Comparison of ENCODE assay signal across 15 cellular contexts in genomic region chr12:125633686-125634085, GRCh38.
"Had no signal": no experiment of that assay in that cellular context is flagged by ENCODE, and none has a peak within 500 bp of the region (broad histone marks: within the 10 kb centered on the region; RNA-seq: fewer than 3 reads in every experiment).

No MANE protein-coding gene starts in this region.

- H3K36me3 Mint-ChIP-seq: activated naive CD8-positive, alpha-beta T cell treated with anti-CD3 and anti-CD28 coated beads, Interleukin-2, amount 10 ng/mL, durations not matched to agents 7 days and 5 days had no signal

- H3K4me3 ChIP-seq: right atrium auricular region, skin epidermis, transverse colon had no signal

- H3K9me3 ChIP-seq: transverse colon had no signal

- H3K27me3 ChIP-seq: brain microvascular endothelial cell, right atrium auricular region, transverse colon had no signal

- H3K4me1 ChIP-seq: right atrium auricular region, transverse colon had no signal

- H3K4me1 Mint-ChIP-seq: activated CD4-positive, alpha-beta T cell treated with anti-CD3 and anti-CD28 coated beads, Interleukin-2, amount 10 ng/mL, durations not matched to agents 24 days and 14 days; activated naive CD8-positive, alpha-beta T cell treated with anti-CD3 and anti-CD28 coated beads, Interleukin-2, amount 10 ng/mL, durations not matched to agents 7 days and 5 days; natural killer cell had no signal

- H3K27me3 Mint-ChIP-seq: activated CD4-positive, alpha-beta T cell treated with anti-CD3 and anti-CD28 coated beads, Interleukin-2, amount 10 ng/mL, durations not matched to agents 24 days and 14 days; activated naive CD8-positive, alpha-beta T cell treated with anti-CD3 and anti-CD28 coated beads, Interleukin-2, amount 10 ng/mL, durations not matched to agents 7 days and 5 days had no signal

- H3K36me3 ChIP-seq: brain microvascular endothelial cell, right atrium auricular region, transverse colon had no signal

- ATAC-seq: activated CD8-positive, alpha-beta T cell treated with anti-CD3 and anti-CD28 coated beads, Interleukin-2, amount 10 ng/mL, durations not matched to agents 7 days and 5 days; natural killer cell had no signal

- H3K27ac ChIP-seq: brain microvascular endothelial cell, right atrium auricular region, skin epidermis, transverse colon had no signal

- DNase-seq: activated CD4-positive, CD25-positive, alpha-beta regulatory T cell; activated CD8-positive, alpha-beta memory T cell treated with anti-CD3 and anti-CD28 coated beads, Interleukin-2, amount 50 U/mL, for 48 hours; activated CD8-positive, alpha-beta T cell treated with anti-CD3 and anti-CD28 coated beads, Interleukin-2, amount 10 ng/mL, durations not matched to agents 7 days and 5 days; activated naive CD8-positive, alpha-beta T cell treated with anti-CD3 and anti-CD28 coated beads, Interleukin-2, amount 10 ng/mL, durations not matched to agents 7 days and 5 days; brain microvascular endothelial cell; dermis blood vessel endothelial cell; natural killer cell; nucleus accumbens; stimulated activated CD4-positive, alpha-beta T cell treated with anti-CD3 and anti-CD28 coated beads, Interleukin-4, amount 100 ng/mL, for 24 hours; stimulated activated naive CD4-positive, alpha-beta T cell; transverse colon had no signal

- H3K9me3 Mint-ChIP-seq: activated CD4-positive, alpha-beta T cell treated with anti-CD3 and anti-CD28 coated beads, Interleukin-2, amount 10 ng/mL, durations not matched to agents 24 days and 14 days; activated naive CD8-positive, alpha-beta T cell treated with anti-CD3 and anti-CD28 coated beads, Interleukin-2, amount 10 ng/mL, durations not matched to agents 7 days and 5 days; T-helper 2 cell treated with Interferon-gamma antibody and Interleukin-4, amounts not matched to agents 5 μg/mL and 100 μg/mL, for 36 hours had no signal

- H3K4me3 Mint-ChIP-seq: activated CD4-positive, alpha-beta T cell treated with anti-CD3 and anti-CD28 coated beads, Interleukin-2, amount 10 ng/mL, durations not matched to agents 24 days and 14 days; activated CD8-positive, alpha-beta T cell treated with anti-CD3 and anti-CD28 coated beads, Interleukin-2, amount 10 ng/mL, durations not matched to agents 7 days and 5 days; activated naive CD8-positive, alpha-beta T cell treated with anti-CD3 and anti-CD28 coated beads, Interleukin-2, amount 10 ng/mL, durations not matched to agents 7 days and 5 days; natural killer cell; T-helper 2 cell treated with Interferon-gamma antibody and Interleukin-4, amounts not matched to agents 5 μg/mL and 100 μg/mL, for 36 hours had no signal

- H3K27ac Mint-ChIP-seq: activated CD4-positive, alpha-beta T cell treated with anti-CD3 and anti-CD28 coated beads, Interleukin-2, amount 10 ng/mL, durations not matched to agents 24 days and 14 days; activated CD8-positive, alpha-beta T cell treated with anti-CD3 and anti-CD28 coated beads, Interleukin-2, amount 10 ng/mL, durations not matched to agents 7 days and 5 days; activated naive CD8-positive, alpha-beta T cell treated with anti-CD3 and anti-CD28 coated beads, Interleukin-2, amount 10 ng/mL, durations not matched to agents 7 days and 5 days; natural killer cell; T-helper 2 cell treated with Interferon-gamma antibody and Interleukin-4, amounts not matched to agents 5 μg/mL and 100 μg/mL, for 36 hours had no signal
